Comparison of ENCODE assay signal across 30 cellular contexts in genomic region chr3:8484409-8485140, GRCh38. TPM values are rescaled to one million over a fixed set of nuclear protein-coding genes. Genes with fewer than 3 reads are reported as not detected.
DNase-seq lines count a peak whose midpoint lies in the region; ATAC-seq and TF ChIP-seq lines count a peak whose summit lies in the region.
"Had no signal": no experiment of that assay in that cellular context is flagged by ENCODE, and none has a peak within 500 bp of the region (broad histone marks: within the 10 kb centered on the region; RNA-seq: fewer than 3 reads in every experiment).

No MANE protein-coding gene starts in this region.

- no peaks in the 10 kb centered on the region for H3K9me3 ChIP-seq in right cardiac atrium (ENCODE audit: control insufficient read depth, low read length)
- H3K9me3 ChIP-seq in esophagus squamous epithelium: no peaks in the 10 kb centered on the region
- H3K9me3 ChIP-seq in gastrocnemius medialis: no peaks in the 10 kb centered on the region
- H3K9me3 ChIP-seq: lower lobe of right lung, spleen had no signal

- TF ChIP-seq CTCF in esophagus squamous epithelium (IDR thresholded peaks at IDR 0.05): no peak
- TF ChIP-seq CTCF in gastrocnemius medialis (IDR thresholded peaks at IDR 0.05 in 4 of 5, conservative IDR thresholded peaks at IDR 0.05 in 1 of 5): no peak

- H3K27me3 ChIP-seq in right cardiac atrium (ENCODE audit: control insufficient read depth, insufficient read depth) (no peaks in the 10 kb centered on the region), esophagus squamous epithelium (no peaks in the 10 kb centered on the region), gastrocnemius medialis (no peaks in the 10 kb centered on the region)
- H3K27me3 ChIP-seq: hepatocyte, spleen had no signal

- in situ Hi-C loops in gastrocnemius medialis (cut with MboI; ENCODE audit: low sequenced_read_pairs in 4 of 4): loop anchor here in 2 of 4 donors (5.0 to 10.0 kb wide), 2 partner anchors 120 to 123 kb away; no protein-coding TSS in a partner anchor

- H3K4me3 ChIP-seq in right cardiac atrium (ENCODE audit: low read length) (no peak overlapping the region), esophagus squamous epithelium (no peak overlapping the region), gastrocnemius medialis (no peak overlapping the region)
- H3K4me3 ChIP-seq: hepatocyte, lower lobe of right lung, spleen had no signal

- no peaks in the 10 kb centered on the region for H3K9me3 Mint-ChIP-seq in activated naive CD8-positive, alpha-beta T cell treated with anti-CD3 and anti-CD28 coated beads for 36 hours
- H3K9me3 Mint-ChIP-seq: activated B cell treated with CpG ODN at 0.5 μM for 24 hours; activated naive CD8-positive, alpha-beta T cell treated with anti-CD3 and anti-CD28 coated beads, Interleukin-2, amount 10 ng/mL, durations not matched to agents 7 days and 5 days; effector memory CD8-positive, alpha-beta T cell; natural killer cell had no signal

- no peaks in the 10 kb centered on the region for H3K36me3 Mint-ChIP-seq in activated naive CD8-positive, alpha-beta T cell treated with anti-CD3 and anti-CD28 coated beads for 36 hours
- H3K36me3 Mint-ChIP-seq: activated naive CD8-positive, alpha-beta T cell treated with anti-CD3 and anti-CD28 coated beads, Interleukin-2, amount 10 ng/mL, durations not matched to agents 7 days and 5 days; CD14-positive monocyte; natural killer cell had no signal

- TF ChIP-seq POLR2A in esophagus squamous epithelium (IDR thresholded peaks at IDR 0.05) (no peak), gastrocnemius medialis (IDR thresholded peaks at IDR 0.05) (no peak)

- H3K4me1 Mint-ChIP-seq in activated naive CD8-positive, alpha-beta T cell treated with anti-CD3 and anti-CD28 coated beads for 36 hours: no peaks in the 10 kb centered on the region
- H3K4me1 Mint-ChIP-seq: activated B cell treated with CpG ODN at 0.5 μM for 24 hours; activated CD4-positive, alpha-beta T cell treated with anti-CD3 and anti-CD28 coated beads, Interleukin-2, amount 10 ng/mL, durations not matched to agents 7 days and 5 days; activated naive CD8-positive, alpha-beta T cell treated with anti-CD3 and anti-CD28 coated beads, Interleukin-2, amount 10 ng/mL, durations not matched to agents 7 days and 5 days; natural killer cell had no signal

- no peak overlapping the region for H3K4me3 Mint-ChIP-seq in activated naive CD8-positive, alpha-beta T cell treated with anti-CD3 and anti-CD28 coated beads for 36 hours
- H3K4me3 Mint-ChIP-seq: activated B cell treated with CpG ODN at 0.5 μM for 24 hours; activated CD4-positive, alpha-beta T cell treated with anti-CD3 and anti-CD28 coated beads, Interleukin-2, amount 10 ng/mL, durations not matched to agents 7 days and 5 days; activated naive CD8-positive, alpha-beta T cell treated with anti-CD3 and anti-CD28 coated beads, Interleukin-2, amount 10 ng/mL, durations not matched to agents 7 days and 5 days; CD14-positive monocyte; effector memory CD8-positive, alpha-beta T cell; natural killer cell; type B pancreatic cell had no signal

- intact Hi-C loops in right cardiac atrium (cut with DNase I) (loop anchor here in 1 of 4 donors (5.0 kb wide), 1 partner anchor 123 kb away; no protein-coding TSS in a partner anchor), Right ventricle myocardium superior (cut with DNase I) (no loop called here), esophagus squamous epithelium (cut with DNase I) (no loop called here), gastrocnemius medialis (cut with DNase I; ENCODE audit: low total_unique reads) (loop anchor here (10.0 kb wide), 1 partner anchor 250 kb away; the partner anchor contains the start of gene CAV3)

- ATAC-seq in right cardiac atrium (no peak), Right ventricle myocardium superior (ENCODE audit: poor library complexity) (no peak), gastrocnemius medialis (no peak), HG03439 (IDR thresholded peaks at IDR 0.05; ENCODE audit: unreplicated experiment) (no peak), esophagus mucosa (no peak)
- ATAC-seq: effector memory CD8-positive, alpha-beta T cell; natural killer cell had no signal

- H3K36me3 ChIP-seq in esophagus squamous epithelium (no peaks in the 10 kb centered on the region), gastrocnemius medialis (no peaks in the 10 kb centered on the region)
- H3K36me3 ChIP-seq: lower lobe of right lung, spleen had no signal

- no peak for DNase-seq in right cardiac atrium
- no peak for DNase-seq in Right ventricle myocardium superior
- DNase-seq in esophagus squamous epithelium (lab: John Stamatoyannopoulos, UW): no peak
- DNase-seq in gastrocnemius medialis: no peak
- no peak for DNase-seq in SIG-M5 (lab: John Stamatoyannopoulos, UW)
- DNase-seq in activated naive CD8-positive, alpha-beta T cell treated with anti-CD3 and anti-CD28 coated beads for 36 hours: no peak
- DNase-seq: 8988T; activated B cell treated with CpG ODN at 0.5 μM for 24 hours; activated CD4-positive, alpha-beta T cell treated with anti-CD3 and anti-CD28 coated beads, Interleukin-2, amount 10 ng/mL, durations not matched to agents 7 days and 5 days; activated effector memory CD4-positive, alpha-beta T cell treated with anti-CD3 and anti-CD28 coated beads, Interleukin-2, amount 50 U/mL, for 16 hours; activated naive CD8-positive, alpha-beta T cell treated with anti-CD3 and anti-CD28 coated beads, Interleukin-2, amount 10 ng/mL, durations not matched to agents 7 days and 5 days; activated T-cell treated with anti-CD3 and anti-CD28 coated beads, Interleukin-2, amount 50 U/mL, for 1 hour; caudate nucleus; DMS79; effector memory CD8-positive, alpha-beta T cell; KBM-7; lower lobe of right lung; natural killer cell; NCI-H1092; NCI-H1694; NCI-H446; NCI-H748 treated with DMSO at 0.1 percent for 48 hours; occipital lobe; spleen; T-helper 1 cell had no signal

- H3K27ac ChIP-seq in right cardiac atrium (ENCODE audit: low read length) (peak overlapping the region; percentile 8), esophagus squamous epithelium (peak overlapping the region; percentile 6 to 86 (median 66)), gastrocnemius medialis (peak overlapping the region; percentile 79 to 96 (median 88))

- H3K27ac Mint-ChIP-seq in activated naive CD8-positive, alpha-beta T cell treated with anti-CD3 and anti-CD28 coated beads for 36 hours: no peak overlapping the region
- H3K27ac Mint-ChIP-seq: activated B cell treated with CpG ODN at 0.5 μM for 24 hours; activated CD4-positive, alpha-beta T cell treated with anti-CD3 and anti-CD28 coated beads, Interleukin-2, amount 10 ng/mL, durations not matched to agents 7 days and 5 days; activated naive CD8-positive, alpha-beta T cell treated with anti-CD3 and anti-CD28 coated beads, Interleukin-2, amount 10 ng/mL, durations not matched to agents 7 days and 5 days; effector memory CD8-positive, alpha-beta T cell; natural killer cell; type B pancreatic cell had no signal

- peaks cover 12% of the 10 kb centered on the region for H3K4me1 ChIP-seq in right cardiac atrium (ENCODE audit: control insufficient read depth, insufficient read depth, low read length)
- peaks cover 0 to 36% (median 0%) of the 10 kb centered on the region in 3 donors for H3K4me1 ChIP-seq in esophagus squamous epithelium
- peaks cover 44 to 48% of the 10 kb centered on the region in 2 donors for H3K4me1 ChIP-seq in gastrocnemius medialis

- WGBS in right cardiac atrium: 93% methylated on average over 5 of the region's 5 CpGs
- 86 to 88% methylated on average over 5 of the region's 5 CpGs for WGBS in esophagus squamous epithelium, 2 donors

- H3K27me3 Mint-ChIP-seq in activated naive CD8-positive, alpha-beta T cell treated with anti-CD3 and anti-CD28 coated beads for 36 hours: no peaks in the 10 kb centered on the region
- H3K27me3 Mint-ChIP-seq: activated B cell treated with CpG ODN at 0.5 μM for 24 hours; activated naive CD8-positive, alpha-beta T cell treated with anti-CD3 and anti-CD28 coated beads, Interleukin-2, amount 10 ng/mL, durations not matched to agents 7 days and 5 days; effector memory CD8-positive, alpha-beta T cell had no signal

RNA-seq across cellular contexts. Expression of gene LMCD1, which starts 17.0 kb away (rescaled TPM):
- 10 to 100 TPM; 45.6 to 57.8 (median 55.4) TPM for total RNA-seq in right cardiac atrium
- polyA plus RNA-seq in right cardiac atrium: 43.4 TPM
- total RNA-seq in Right ventricle myocardium superior: 49.6 TPM
- total RNA-seq in esophagus squamous epithelium: 10 to 100 TPM; 23.3 to 52.8 (median 34.8) TPM
- 100 to 1,000 TPM in 3 of 4 donors, 10 to 100 TPM in 1; 96.0 to 581 (median 167) TPM for total RNA-seq in gastrocnemius medialis
- total RNA-seq in esophagus mucosa: 13.0 TPM
- total RNA-seq in activated naive CD8-positive, alpha-beta T cell treated with anti-CD3 and anti-CD28 coated beads for 36 hours: 1 to 10 TPM; 2.3 to 2.7 TPM
- total RNA-seq: natural killer cell had no signal

Comparison
In these comparisons a context has a peak if more than half of its experiments do, and no peak if none do; other contexts are left out.
1. H3K27ac ChIP-seq: peak in every context shown above with its lines; median percentile 88 in gastrocnemius medialis; 66 in esophagus squamous epithelium; 8 in right cardiac atrium.